12 cellular contexts compared by ENCODE assay signal in the genomic region with DNA sequence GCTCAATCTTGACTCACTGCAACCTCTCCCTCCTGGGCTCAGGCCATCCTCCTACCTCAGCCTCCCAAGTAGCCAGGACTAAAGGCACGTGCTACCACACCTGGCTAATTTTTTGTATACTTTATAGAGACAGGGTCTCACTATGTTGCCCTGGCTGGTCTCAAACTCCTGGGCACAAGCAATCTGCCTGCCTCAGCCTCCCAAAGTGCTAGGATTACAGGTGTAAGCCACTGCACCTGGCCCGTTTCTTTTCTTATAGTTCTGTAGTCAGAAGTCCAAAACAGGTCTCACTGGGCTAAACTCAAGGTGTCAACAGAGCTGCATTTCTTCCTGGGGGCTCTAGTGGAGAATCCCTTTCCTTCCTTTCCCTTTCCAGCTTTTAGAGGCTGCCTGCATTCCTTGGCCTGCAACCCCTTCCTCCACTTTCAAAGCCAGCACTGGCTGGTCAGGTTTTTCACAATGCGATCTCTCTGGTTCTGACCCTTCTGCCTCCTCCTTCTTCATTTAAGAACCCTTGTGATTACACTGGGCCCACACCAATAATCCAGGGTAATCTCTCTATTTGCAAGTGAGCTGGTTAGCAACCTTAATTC. TPM values are rescaled to one million over a fixed set of nuclear protein-coding genes. Genes with fewer than 3 reads are reported as not detected.
DNase-seq lines count a peak whose midpoint lies in the region; ATAC-seq, FAIRE-seq and TF ChIP-seq lines count a peak whose summit lies in the region.
"Had no signal": no experiment of that assay in that cellular context is flagged by ENCODE, and none has a peak within 500 bp of the region (broad histone marks: within the 10 kb centered on the region; RNA-seq: fewer than 3 reads in every experiment).

No MANE protein-coding gene starts in this region.

- WGBS in HepG2 (ENCODE audit: low lambda C conversion rate): 61% methylated on average over 3 of the region's 3 CpGs

- H4K20me1 ChIP-seq in HepG2 (ENCODE audit: insufficient read depth, low read length): no peaks in the 10 kb centered on the region

- no peaks in the 10 kb centered on the region for H3K9me3 Mint-ChIP-seq in activated CD4-positive, alpha-beta memory T cell treated with anti-CD3 and anti-CD28 coated beads, Interleukin-2, amount 10 ng/mL, durations not matched to agents 7 days and 5 days

- TF ChIP-seq EP300 in HepG2 (IDR thresholded peaks at IDR 0.05; ENCODE audit: low read depth in 2 of 2, low read length in 2 of 2) (no peak), HepG2 (CRISPR knock-in tag; IDR thresholded peaks at IDR 0.05; ENCODE audit: borderline replicate concordance) (no peak)

- FAIRE-seq in HepG2 (lab: Jason Lieb, UNC): no peak
- no peak for FAIRE-seq in H54 (lab: Jason Lieb, UNC)

- peak overlapping the region; percentile 81; the same call in 1 of the 2 replicates for H3K4me2 ChIP-seq in HepG2 (ENCODE audit: low read depth, low read length)

- H3K9ac ChIP-seq in HepG2 (ENCODE audit: insufficient read depth, low read depth, low read length): no peak overlapping the region

- no peaks in the 10 kb centered on the region for H3K9me3 ChIP-seq in HepG2 (ENCODE audit: low read length)

- intact Hi-C loops in HepG2 (cut with micrococcal nuclease; ENCODE audit: unreplicated experiment): no loop called here

- H3K4me3 Mint-ChIP-seq in activated CD4-positive, alpha-beta memory T cell treated with anti-CD3 and anti-CD28 coated beads, Interleukin-2, amount 10 ng/mL, durations not matched to agents 7 days and 5 days: no peak overlapping the region

- H3K36me3 ChIP-seq in HepG2 (replicated peaks in 1 of 2; ENCODE audit: control insufficient read depth in 1 of 2, insufficient read depth in 2 of 2, low read length in 2 of 2): no peaks in the 10 kb centered on the region

- DNase-seq in activated T-cell treated with anti-CD3 and anti-CD28 coated beads, Interleukin-2, amount 50 U/mL, for 1 hour: peak; percentile 19
- DNase-seq in activated T-cell treated with anti-CD3 and anti-CD28 coated beads for 4 hours (no peak), HepG2 (ENCODE audit: low spot score) (no peak), H54 (ENCODE audit: insufficient read length, low spot score) (no peak), SK-N-DZ (ENCODE audit: low spot score) (no peak), GDM1 (lab: John Stamatoyannopoulos, UW) (no peak)
- no peak for DNase-seq in activated CD4-positive, alpha-beta memory T cell treated with anti-CD3 and anti-CD28 coated beads, Interleukin-2, amount 10 ng/mL, durations not matched to agents 7 days and 5 days
- peak; percentile 4 for DNase-seq in stimulated activated naive CD8-positive, alpha-beta T cell treated with anti-CD3 and anti-CD28 coated beads, Interleukin-15, Interleukin-2, amounts not matched to agents 100 U/mL and 50 U/mL, for 24 hours
- DNase-seq: ACHN; effector CD4-positive, alpha-beta T cell; mammary epithelial cell; SHP77 treated with DMSO at 0.1 percent for 48 hours had no signal

- H3K27me3 ChIP-seq in HepG2 (ENCODE audit: control insufficient read depth in 1 of 2, insufficient read depth in 2 of 2, low read length in 2 of 2): no peaks in the 10 kb centered on the region

- POLR2A ChIA-PET in activated CD4-positive, alpha-beta memory T cell treated with anti-CD3 and anti-CD28 coated beads, Interleukin-2, amount 10 ng/mL, durations not matched to agents 7 days and 5 days (lab: Charles Lee): interaction anchor here (0.9 to 33.4 kb wide), 10 partner anchors 9 to 63 kb away, joined by 3 to 1155 read pairs (median 20); a partner anchor contains a TSS
- POLR2A ChIA-PET in HepG2 (lab: Yijun Ruan, JAX): interaction anchor here (0.8 to 7.9 kb wide), 3 partner anchors 15 to 22 kb away, joined by 3 to 99 read pairs (median 29); a partner anchor contains a TSS

- H3K4me1 Mint-ChIP-seq in activated CD4-positive, alpha-beta memory T cell treated with anti-CD3 and anti-CD28 coated beads, Interleukin-2, amount 10 ng/mL, durations not matched to agents 7 days and 5 days: peaks cover 92% of the 10 kb centered on the region

- no peak for ATAC-seq in HepG2
- ATAC-seq in stimulated activated naive CD8-positive, alpha-beta T cell treated with anti-CD3 and anti-CD28 coated beads, Interleukin-15, Interleukin-2, amounts not matched to agents 100 U/mL and 50 U/mL, for 24 hours: no peak

- H3K79me2 ChIP-seq in HepG2 (ENCODE audit: insufficient read depth, low read length): no peaks in the 10 kb centered on the region

- no peaks in the 10 kb centered on the region for H3K27me3 Mint-ChIP-seq in activated CD4-positive, alpha-beta memory T cell treated with anti-CD3 and anti-CD28 coated beads, Interleukin-2, amount 10 ng/mL, durations not matched to agents 7 days and 5 days

- peaks cover 68% of the 10 kb centered on the region for H3K4me1 ChIP-seq in HepG2 (ENCODE audit: insufficient read depth, low read length)

- no peak for TF ChIP-seq POLR2A in HepG2 (IDR thresholded peaks at IDR 0.05; ENCODE audit: insufficient read depth in 1 of 2, low read depth in 2 of 2, low read length in 2 of 2)
- no peak for TF ChIP-seq POLR2A in H54 (IDR thresholded peaks at IDR 0.05; ENCODE audit: low read depth, low read length)

- H3K36me3 Mint-ChIP-seq in activated CD4-positive, alpha-beta memory T cell treated with anti-CD3 and anti-CD28 coated beads, Interleukin-2, amount 10 ng/mL, durations not matched to agents 7 days and 5 days (ENCODE audit: low read depth): peaks cover 50% of the 10 kb centered on the region

- H3K27ac Mint-ChIP-seq in activated CD4-positive, alpha-beta memory T cell treated with anti-CD3 and anti-CD28 coated beads, Interleukin-2, amount 10 ng/mL, durations not matched to agents 7 days and 5 days: peak overlapping the region; percentile 94

- no peak overlapping the region for H2AFZ ChIP-seq in HepG2 (ENCODE audit: low read length)

- no peak overlapping the region for H3K4me3 ChIP-seq in HepG2 (replicated peaks in 1 of 3; ENCODE audit: insufficient read depth in 1 of 3, low read depth in 2 of 3, low read length in 3 of 3)

- no peak for TF ChIP-seq CTCF in HepG2 (CRISPR knock-in tag; IDR thresholded peaks at IDR 0.05)

- no peak overlapping the region for H3K27ac ChIP-seq in HepG2 (ENCODE audit: extremely low read length, insufficient read depth, low read length)

- CTCF ChIA-PET in activated CD4-positive, alpha-beta memory T cell treated with anti-CD3 and anti-CD28 coated beads, Interleukin-2, amount 10 ng/mL, durations not matched to agents 7 days and 5 days (lab: Charles Lee): interaction anchor here (1.0 to 5.7 kb wide), 10 partner anchors 8 to 88 kb away, joined by 3 to 48 read pairs (median 6); a partner anchor contains a TSS
- CTCF ChIA-PET in HepG2 (lab: Yijun Ruan, JAX; ENCODE audit: low intra/inter-chr PET ratio, low total read pairs): no interaction called here

- no peak for TF ChIP-seq RAD21 in HepG2 (CRISPR knock-in tag; IDR thresholded peaks at IDR 0.05)

- BruUV-seq in HepG2 (replicated peaks; lab: Mats Ljungman, UMichigan): no TSS peak

- in situ Hi-C loops in HepG2 (cut with HindIII; ENCODE audit: extremely low pct_ligation_motif_present, low pct_unique_long_range_greater_than_20kb): no loop called here

TF ChIP-seq in HepG2, 621 proteins besides CTCF, POLR2A, EP300 and RAD21 (continues in another document):
- TF ChIP-seq, protein P1, sequence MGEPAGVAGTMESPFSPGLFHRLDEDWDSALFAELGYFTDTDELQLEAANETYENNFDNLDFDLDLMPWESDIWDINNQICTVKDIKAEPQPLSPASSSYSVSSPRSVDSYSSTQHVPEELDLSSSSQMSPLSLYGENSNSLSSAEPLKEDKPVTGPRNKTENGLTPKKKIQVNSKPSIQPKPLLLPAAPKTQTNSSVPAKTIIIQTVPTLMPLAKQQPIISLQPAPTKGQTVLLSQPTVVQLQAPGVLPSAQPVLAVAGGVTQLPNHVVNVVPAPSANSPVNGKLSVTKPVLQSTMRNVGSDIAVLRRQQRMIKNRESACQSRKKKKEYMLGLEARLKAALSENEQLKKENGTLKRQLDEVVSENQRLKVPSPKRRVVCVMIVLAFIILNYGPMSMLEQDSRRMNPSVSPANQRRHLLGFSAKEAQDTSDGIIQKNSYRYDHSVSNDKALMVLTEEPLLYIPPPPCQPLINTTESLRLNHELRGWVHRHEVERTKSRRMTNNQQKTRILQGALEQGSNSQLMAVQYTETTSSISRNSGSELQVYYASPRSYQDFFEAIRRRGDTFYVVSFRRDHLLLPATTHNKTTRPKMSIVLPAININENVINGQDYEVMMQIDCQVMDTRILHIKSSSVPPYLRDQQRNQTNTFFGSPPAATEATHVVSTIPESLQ (CRISPR knock-in tag; conservative IDR thresholded peaks at IDR 0.05): no peak

RNA-seq across cellular contexts. Expression of a gene that starts 16.3 kb away (rescaled TPM):
- 100 to 1,000 TPM; 231 to 239 TPM for total RNA-seq in activated CD4-positive, alpha-beta memory T cell treated with anti-CD3 and anti-CD28 coated beads, Interleukin-2, amount 10 ng/mL, durations not matched to agents 7 days and 5 days
- total RNA-seq in HepG2 (2016; rRNA removed; fragmentation: Illumina TruSeq; extraction: Trizol): 5.8 and 8.8 TPM in 2 replicates
- total RNA-seq in HepG2 (2016; cell fraction: cytosol; rRNA removed; fragmentation: Illumina TruSeq; extraction: Trizol; ENCODE audit: low read depth): 1.2 and 1.9 TPM in 2 replicates
- total RNA-seq in HepG2 (2016; cell fraction: insoluble cytoplasmic fraction; rRNA removed; fragmentation: Illumina TruSeq; extraction: Trizol): 4.4 and 10.1 TPM in 2 replicates
- total RNA-seq in HepG2 (2016; cell fraction: membrane; rRNA removed; fragmentation: Illumina TruSeq; extraction: Trizol): 2.5 and 3.3 TPM in 2 replicates
- total RNA-seq in HepG2 (2016; cell fraction: nucleus; rRNA removed; fragmentation: Illumina TruSeq; extraction: Trizol): 14.5 and 19.2 TPM in 2 replicates
- 4.1 and 4.4 TPM in 2 replicates for polyA plus RNA-seq in HepG2 (2011; rRNA removed)
- 4.7 and 4.8 TPM in 2 replicates for polyA plus RNA-seq in HepG2 (2011; cell fraction: cytosol; rRNA removed)
- 10.1 and 10.8 TPM in 2 replicates for polyA plus RNA-seq in HepG2 (2011; cell fraction: nucleus; rRNA removed)
- polyA plus RNA-seq in HepG2 (2012): 3.4 and 4.0 TPM in 2 replicates
- polyA plus RNA-seq in HepG2 (2016; cell fraction: cytosol; fragmentation: Illumina TruSeq; extraction: Trizol; ENCODE audit: low read depth): 0.75 and 0.77 TPM in 2 replicates
- polyA plus RNA-seq in HepG2 (2016; cell fraction: insoluble cytoplasmic fraction; fragmentation: Illumina TruSeq; extraction: Trizol; ENCODE audit: low read depth): 5.3 and 6.8 TPM in 2 replicates
- polyA plus RNA-seq in HepG2 (2016; cell fraction: membrane; fragmentation: Illumina TruSeq; extraction: Trizol; ENCODE audit: low read depth): 0.80 and 1.4 TPM in 2 replicates
- polyA plus RNA-seq in HepG2 (2016; cell fraction: nucleus; fragmentation: Illumina TruSeq; extraction: Trizol; ENCODE audit: insufficient read depth, low read depth): 8.7 and 9.9 TPM in 2 replicates
- polyA minus RNA-seq in HepG2 (2011; rRNA and poly(A)+ RNA removed; ENCODE audit: low replicate concordance): 24.0 and 36.4 TPM in 2 replicates
- 4.7 and 7.5 TPM in 2 replicates for polyA minus RNA-seq in HepG2 (2011; cell fraction: cytosol; rRNA and poly(A)+ RNA removed)
- polyA minus RNA-seq in HepG2 (2011; cell fraction: nucleus; rRNA and poly(A)+ RNA removed): 28.5 and 37.7 TPM in 2 replicates
- 1.4 and 1.5 TPM in 2 replicates for polyA plus RNA-seq in SK-N-DZ (2014; cell fraction: cytosol; rRNA removed)
- polyA plus RNA-seq in SK-N-DZ (2014; cell fraction: nucleus; rRNA removed): 0.74 and 1.9 TPM in 2 replicates

Comparison
In these comparisons a context has a peak if more than half of its experiments do, and no peak if none do; other contexts are left out.
1. DNase-seq: peak in activated T-cell treated with anti-CD3 and anti-CD28 coated beads, Interleukin-2, amount 50 U/mL, for 1 hour (single experiment) and stimulated activated naive CD8-positive, alpha-beta T cell treated with anti-CD3 and anti-CD28 coated beads, Interleukin-15, Interleukin-2, amounts not matched to agents 100 U/mL and 50 U/mL, for 24 hours (single experiment); none in activated T-cell treated with anti-CD3 and anti-CD28 coated beads for 4 hours (single experiment), activated CD4-positive, alpha-beta memory T cell treated with anti-CD3 and anti-CD28 coated beads, Interleukin-2, amount 10 ng/mL, durations not matched to agents 7 days and 5 days (single experiment), HepG2 (single experiment), H54 (single experiment), SK-N-DZ (single experiment) and GDM1 (single experiment).
2. RNA of a gene that starts 16.3 kb away (total RNA-seq): 231 to 239 TPM in activated CD4-positive, alpha-beta memory T cell treated with anti-CD3 and anti-CD28 coated beads, Interleukin-2, amount 10 ng/mL, durations not matched to agents 7 days and 5 days; 1.2 to 19.2 TPM in HepG2; every median in the first group is over 10 times any median in the second.